19 cellular contexts compared by ENCODE assay signal in the genomic region with DNA sequence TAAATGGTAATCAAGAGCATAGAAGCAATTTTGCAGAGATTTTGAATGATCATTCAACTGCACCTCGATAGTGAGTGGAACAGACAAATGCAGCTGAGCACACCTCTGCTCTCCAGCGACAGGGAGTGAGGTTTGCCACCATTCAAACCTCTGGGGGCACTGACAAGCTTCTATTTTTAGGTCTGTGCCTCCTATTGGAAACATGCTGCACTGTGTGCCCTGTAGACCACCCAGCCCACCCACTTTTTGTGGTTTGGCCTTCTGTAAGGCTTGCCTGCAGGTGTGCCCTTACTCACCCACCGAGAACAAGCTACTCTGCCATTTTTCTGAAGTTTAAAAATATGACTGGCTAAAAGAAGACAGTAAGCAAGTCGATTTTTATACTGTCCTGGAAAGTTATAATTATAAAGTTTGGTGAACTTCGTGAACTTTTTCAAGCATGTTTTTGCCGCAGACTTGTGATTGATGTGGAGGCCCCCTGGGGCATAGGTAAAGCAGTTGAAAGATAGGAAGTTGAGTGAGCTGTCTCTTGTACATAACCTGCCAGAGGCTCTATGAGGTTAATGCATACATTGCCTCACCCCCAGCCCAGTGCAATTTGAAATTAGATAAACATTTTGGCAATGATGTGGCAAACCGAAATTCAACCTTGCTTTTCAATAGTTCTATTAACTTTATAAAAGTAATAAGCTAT.
DNase-seq lines count a peak whose midpoint lies in the region; ATAC-seq lines count a peak whose summit lies in the region.
"Had no signal": no experiment of that assay in that cellular context is flagged by ENCODE, and none has a peak within 500 bp of the region (broad histone marks: within the 10 kb centered on the region; RNA-seq: fewer than 3 reads in every experiment).

No MANE protein-coding gene starts in this region.

- H3K4me3 ChIP-seq in adipocyte (ENCODE audit: low read length) = no peak overlapping the region
- H3K4me3 ChIP-seq: lower lobe of right lung, ovary, suprapubic skin had no signal

- DNase-seq in activated CD8-positive, alpha-beta memory T cell treated with anti-CD3 and anti-CD28 coated beads, Interleukin-2, amount 50 U/mL, for 1 hour (ENCODE audit: extremely low read depth) = peak; percentile 18
- DNase-seq in activated CD8-positive, alpha-beta memory T cell treated with anti-CD3 and anti-CD28 coated beads for 24 hours = no peak
- peak; percentile 25 for DNase-seq in NAMALWA (ENCODE audit: low spot score)
- no peak for DNase-seq in adipocyte (ENCODE audit: low read depth)
- DNase-seq in stimulated activated naive CD8-positive, alpha-beta T cell treated with anti-CD3 and anti-CD28 coated beads, Interleukin-15, Interleukin-2, amounts not matched to agents 100 U/mL and 50 U/mL, for 24 hours = peak; percentile 42
- no peak for DNase-seq in foreskin melanocyte
- no peak for DNase-seq in NCI-H1694 (lab: John Stamatoyannopoulos, UW)
- no peak for DNase-seq in activated CD4-positive, alpha-beta T cell treated with anti-CD3 and anti-CD28 coated beads, Interleukin-2, amount 50 U/mL, for 4 hours
- DNase-seq: activated CD4-positive, alpha-beta T cell treated with anti-CD3 and anti-CD28 coated beads for 48 hours; aorta; BE2C; DMS 273 treated with DMSO at 0.1 percent for 48 hours; effector memory CD8-positive, alpha-beta T cell; lower lobe of right lung; NCI-H187; NCI-H446 treated with DMSO at 0.1 percent for 48 hours; ovary; stimulated activated CD4-positive, alpha-beta T cell treated with anti-CD3 and anti-CD28 coated beads, Interleukin-1b, Interleukin-23, amount 100 ng/mL, for 48 hours had no signal

- no peaks in the 10 kb centered on the region for H3K27me3 ChIP-seq in adipocyte (replicated peaks; ENCODE audit: control insufficient read depth, insufficient read depth, low read length)
- H3K27me3 ChIP-seq: BE2C, ovary, suprapubic skin had no signal

- peaks cover 3% of the 10 kb centered on the region for H3K9me3 ChIP-seq in adipocyte (ENCODE audit: control insufficient read depth, low read length)
- H3K9me3 ChIP-seq: BE2C, lower lobe of right lung, ovary, suprapubic skin had no signal

- peak overlapping the region; percentile 25 for H3K9ac ChIP-seq in adipocyte (ENCODE audit: low read length)

- H3K4me1 ChIP-seq in adipocyte (ENCODE audit: control insufficient read depth, insufficient read depth, low read length) = peaks cover 21% of the 10 kb centered on the region
- H3K4me1 ChIP-seq: BE2C, lower lobe of right lung had no signal

- peak; percentile 76 for ATAC-seq in stimulated activated naive CD8-positive, alpha-beta T cell treated with anti-CD3 and anti-CD28 coated beads, Interleukin-15, Interleukin-2, amounts not matched to agents 100 U/mL and 50 U/mL, for 24 hours
- ATAC-seq: effector memory CD8-positive, alpha-beta T cell; lower lobe of right lung had no signal

- no peaks in the 10 kb centered on the region for H3K36me3 ChIP-seq in adipocyte (ENCODE audit: control insufficient read depth, insufficient read depth, low read length, severe bottlenecking)
- H3K36me3 ChIP-seq: BE2C, lower lobe of right lung, ovary, suprapubic skin had no signal

Comparison
In these comparisons a context has a peak if more than half of its experiments do, and no peak if none do; other contexts are left out.
1. DNase-seq: peak in activated CD8-positive, alpha-beta memory T cell treated with anti-CD3 and anti-CD28 coated beads, Interleukin-2, amount 50 U/mL, for 1 hour (single experiment), NAMALWA (single experiment) and stimulated activated naive CD8-positive, alpha-beta T cell treated with anti-CD3 and anti-CD28 coated beads, Interleukin-15, Interleukin-2, amounts not matched to agents 100 U/mL and 50 U/mL, for 24 hours (single experiment); none in activated CD8-positive, alpha-beta memory T cell treated with anti-CD3 and anti-CD28 coated beads for 24 hours (single experiment), adipocyte (single experiment), foreskin melanocyte (single experiment), NCI-H1694 (single experiment) and activated CD4-positive, alpha-beta T cell treated with anti-CD3 and anti-CD28 coated beads, Interleukin-2, amount 50 U/mL, for 4 hours (0 of 2).